In genomic region chr2:69159988-69160387, GRCh38 we compare ENCODE assay signal across 1 cellular context.
TF ChIP-seq lines count a peak whose summit lies in the region.

No MANE protein-coding gene starts in this region.

TF ChIP-seq in HepG2, 621 proteins besides CTCF, POLR2A, EP300 and RAD21 (continued from another document and continues in another):
- TF ChIP-seq STAT6 (CRISPR knock-in tag; IDR thresholded peaks at IDR 0.05; ENCODE audit: borderline replicate concordance) (no peak), ZFP41 (CRISPR knock-in tag; IDR thresholded peaks at IDR 0.05; ENCODE audit: borderline replicate concordance) (no peak), HOMEZ (CRISPR knock-in tag; IDR thresholded peaks at IDR 0.05; ENCODE audit: low read depth) (no peak), GZF1 (CRISPR knock-in tag; IDR thresholded peaks at IDR 0.05) (no peak), NBN (conservative IDR thresholded peaks at IDR 0.05) (no peak), TFAP4 (IDR thresholded peaks at IDR 0.05; ENCODE audit: borderline replicate concordance, low read depth) (peak; percentile 58; the same call in 1 of the 2 replicates), ZNF513 (CRISPR knock-in tag; conservative IDR thresholded peaks at IDR 0.05) (no peak), CREB1 (IDR thresholded peaks at IDR 0.05) (no peak), CREB1 (CRISPR knock-in tag; IDR thresholded peaks at IDR 0.05) (no peak), NFYB (CRISPR knock-in tag; IDR thresholded peaks at IDR 0.05) (no peak), TCF12 (IDR thresholded peaks at IDR 0.05) (no peak), TCF12 (CRISPR knock-in tag; IDR thresholded peaks at IDR 0.05) (no peak), ESRRA (CRISPR knock-in tag; IDR thresholded peaks at IDR 0.05; ENCODE audit: low read depth) (no peak), FOSL2 (CRISPR knock-in tag; IDR thresholded peaks at IDR 0.05) (no peak), HOXA3 (CRISPR knock-in tag; IDR thresholded peaks at IDR 0.05) (0 out of 2 replicates have a peak, but pooled peaks have one; percentile 17), ZNF891 (CRISPR knock-in tag; IDR thresholded peaks at IDR 0.05) (no peak), ATF3 (CRISPR knock-in tag; IDR thresholded peaks at IDR 0.05) (no peak), ZNF160 (CRISPR knock-in tag; IDR thresholded peaks at IDR 0.05) (no peak), TBX2 (CRISPR knock-in tag; IDR thresholded peaks at IDR 0.05; ENCODE audit: borderline replicate concordance) (no peak), ZNF563 (CRISPR knock-in tag; IDR thresholded peaks at IDR 0.05) (no peak), ZBTB33 (CRISPR knock-in tag; IDR thresholded peaks at IDR 0.05) (peak; percentile 49; the same call in 1 of the 2 replicates), ZHX2 (IDR thresholded peaks at IDR 0.05; ENCODE audit: low read depth) (no peak), ZHX2 (CRISPR knock-in tag; IDR thresholded peaks at IDR 0.05; ENCODE audit: borderline replicate concordance) (no peak), GTF3A (CRISPR knock-in tag; conservative IDR thresholded peaks at IDR 0.05) (no peak), FOXM1 (CRISPR knock-in tag; IDR thresholded peaks at IDR 0.05) (no peak), HNF1B (CRISPR knock-in tag; IDR thresholded peaks at IDR 0.05) (no peak), ZNF280D (CRISPR knock-in tag; IDR thresholded peaks at IDR 0.05) (no peak), UBTF (CRISPR knock-in tag; IDR thresholded peaks at IDR 0.05) (no peak), ZBTB38 (CRISPR knock-in tag; IDR thresholded peaks at IDR 0.05) (0 out of 2 replicates have a peak, but pooled peaks have one; percentile 41), JARID2 (CRISPR knock-in tag; IDR thresholded peaks at IDR 0.05; ENCODE audit: insufficient replicate concordance) (no peak), SIN3B (IDR thresholded peaks at IDR 0.05; ENCODE audit: low read length) (no peak), ZNF674 (CRISPR knock-in tag; IDR thresholded peaks at IDR 0.05; ENCODE audit: low read depth) (no peak), ZNF713 (CRISPR knock-in tag; IDR thresholded peaks at IDR 0.05) (no peak), SIN3A (IDR thresholded peaks at IDR 0.05; ENCODE audit: borderline replicate concordance, low read depth, low read length) (no peak)
